Comparison of ENCODE assay signal across 12 cellular contexts in genomic region chr9:110995511-110996340, GRCh38.
DNase-seq lines count a peak whose midpoint lies in the region; ATAC-seq and TF ChIP-seq lines count a peak whose summit lies in the region.
"Had no signal": no experiment of that assay in that cellular context is flagged by ENCODE, and none has a peak within 500 bp of the region (broad histone marks: within the 10 kb centered on the region; RNA-seq: fewer than 3 reads in every experiment).

No MANE protein-coding gene starts in this region.

- intact Hi-C loops in tibial artery (cut with DNase I; ENCODE audit: low total_unique reads) (no loop called here), head of caudate nucleus (cut with DNase I) (no loop called here)

- H3K9me3 ChIP-seq in tibial artery: no peaks in the 10 kb centered on the region
- H3K9me3 ChIP-seq in WERI-Rb-1 (ENCODE audit: severe bottlenecking): no peaks in the 10 kb centered on the region

- peaks cover 0 to 72% (median 24%) of the 10 kb centered on the region in 4 donors for H3K4me1 ChIP-seq in tibial artery

- peak overlapping the region; percentile 40 for H3K27ac ChIP-seq in layer of hippocampus (ENCODE audit: low read depth, low read length)
- peak overlapping the region; percentile 54 to 56 for H3K27ac ChIP-seq in tibial artery
- no peak overlapping the region for H3K27ac ChIP-seq in WERI-Rb-1

- peak; percentile 42 for ATAC-seq in HG02798 (IDR thresholded peaks at IDR 0.05; ENCODE audit: poor library complexity, unreplicated experiment)

- H3K4me3 ChIP-seq in tibial artery (no peak overlapping the region), WERI-Rb-1 (ENCODE audit: low read depth, low read length) (no peak overlapping the region)

- H3K36me3 ChIP-seq in tibial artery (no peaks in the 10 kb centered on the region), WERI-Rb-1 (no peaks in the 10 kb centered on the region)

- no peak for TF ChIP-seq CTCF in tibial artery (IDR thresholded peaks at IDR 0.05)
- no peak for TF ChIP-seq CTCF in WERI-Rb-1 (IDR thresholded peaks at IDR 0.05; ENCODE audit: low read depth, low read length)

- H3K27me3 ChIP-seq in layer of hippocampus (ENCODE audit: control insufficient read depth, insufficient read depth, low read length) (no peaks in the 10 kb centered on the region), tibial artery (no peaks in the 10 kb centered on the region), WERI-Rb-1 (ENCODE audit: insufficient read depth, low read depth, severe bottlenecking) (peaks cover 80% of the 10 kb centered on the region)

- peak; percentile 92 for DNase-seq in amniotic epithelial cell (ENCODE audit: low read depth)
- DNase-seq in tibial artery: no peak
- DNase-seq in activated effector memory CD4-positive, alpha-beta T cell treated with anti-CD3 and anti-CD28 coated beads, Interleukin-2, amount 50 U/mL, for 16 hours: no peak
- DNase-seq in head of caudate nucleus: no peak
- no peak for DNase-seq in NCI-H187 (lab: John Stamatoyannopoulos, UW)
- DNase-seq in WERI-Rb-1: no peak
- DNase-seq: activated CD4-positive, alpha-beta memory T cell treated with anti-CD3 and anti-CD28 coated beads for 36 hours; effector CD8-positive, alpha-beta T cell; NCI-H446 treated with DMSO at 0.1 percent for 48 hours; stimulated activated CD4-positive, alpha-beta T cell treated with anti-CD3 and anti-CD28 coated beads, Interleukin-2, amount 100 ng/mL, for 24 hours had no signal
